ENCODE assay signal across 1 cellular context in genomic region chr15:39919740-39920509, GRCh38.
TF ChIP-seq lines count a peak whose summit lies in the region.

A gene with protein sequence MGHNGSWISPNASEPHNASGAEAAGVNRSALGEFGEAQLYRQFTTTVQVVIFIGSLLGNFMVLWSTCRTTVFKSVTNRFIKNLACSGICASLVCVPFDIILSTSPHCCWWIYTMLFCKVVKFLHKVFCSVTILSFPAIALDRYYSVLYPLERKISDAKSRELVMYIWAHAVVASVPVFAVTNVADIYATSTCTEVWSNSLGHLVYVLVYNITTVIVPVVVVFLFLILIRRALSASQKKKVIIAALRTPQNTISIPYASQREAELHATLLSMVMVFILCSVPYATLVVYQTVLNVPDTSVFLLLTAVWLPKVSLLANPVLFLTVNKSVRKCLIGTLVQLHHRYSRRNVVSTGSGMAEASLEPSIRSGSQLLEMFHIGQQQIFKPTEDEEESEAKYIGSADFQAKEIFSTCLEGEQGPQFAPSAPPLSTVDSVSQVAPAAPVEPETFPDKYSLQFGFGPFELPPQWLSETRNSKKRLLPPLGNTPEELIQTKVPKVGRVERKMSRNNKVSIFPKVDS (minus strand): TSS chr15:39920266. CDS start chr15:39920026, 240 bp downstream.

TF ChIP-seq in HepG2, 621 proteins besides CTCF, POLR2A, EP300 and RAD21 (continued from another document and continues in another):
- TF ChIP-seq HNF1B (CRISPR knock-in tag; IDR thresholded peaks at IDR 0.05) (no peak), RERE (CRISPR knock-in tag; IDR thresholded peaks at IDR 0.05; ENCODE audit: low read depth) (no peak), HDAC2 (CRISPR knock-in tag; IDR thresholded peaks at IDR 0.05) (no peak), TBX3 (IDR thresholded peaks at IDR 0.05; ENCODE audit: borderline replicate concordance) (no peak), ZFP1 (CRISPR knock-in tag; IDR thresholded peaks at IDR 0.05) (no peak), ZNF674 (CRISPR knock-in tag; IDR thresholded peaks at IDR 0.05; ENCODE audit: low read depth) (no peak), CAMTA2 (CRISPR knock-in tag; IDR thresholded peaks at IDR 0.05; ENCODE audit: borderline replicate concordance) (no peak), HOXA7 (CRISPR knock-in tag; IDR thresholded peaks at IDR 0.05) (no peak), TFAP4 (IDR thresholded peaks at IDR 0.05; ENCODE audit: borderline replicate concordance, low read depth) (no peak), ZNF33B (CRISPR knock-in tag; IDR thresholded peaks at IDR 0.05) (no peak), ZNF770 (CRISPR knock-in tag; IDR thresholded peaks at IDR 0.05) (peak; percentile 81), ZFX (CRISPR knock-in tag; IDR thresholded peaks at IDR 0.05; ENCODE audit: low read depth) (no peak), ZBTB7A (CRISPR knock-in tag; IDR thresholded peaks at IDR 0.05) (no peak), NONO (IDR thresholded peaks at IDR 0.05) (no peak), NONO (CRISPR knock-in tag; conservative IDR thresholded peaks at IDR 0.05) (no peak), POGZ (CRISPR knock-in tag; IDR thresholded peaks at IDR 0.05) (no peak), ZNF30 (CRISPR knock-in tag; IDR thresholded peaks at IDR 0.05) (no peak), BRD4 (CRISPR knock-in tag; IDR thresholded peaks at IDR 0.05) (no peak), CHD4 (IDR thresholded peaks at IDR 0.05; ENCODE audit: borderline replicate concordance, low read length) (no peak), ZNF879 (CRISPR knock-in tag; IDR thresholded peaks at IDR 0.05) (peak; percentile 57; the same call in 1 of the 2 replicates), RELA (CRISPR knock-in tag; IDR thresholded peaks at IDR 0.05) (no peak), ZIK1 (CRISPR knock-in tag; IDR thresholded peaks at IDR 0.05; ENCODE audit: borderline replicate concordance, low read depth) (no peak), ZNF672 (CRISPR knock-in tag; IDR thresholded peaks at IDR 0.05) (no peak), ZC3H13 (CRISPR knock-in tag; IDR thresholded peaks at IDR 0.05) (no peak), RORA (CRISPR knock-in tag; IDR thresholded peaks at IDR 0.05) (no peak), ZNF180 (CRISPR knock-in tag; IDR thresholded peaks at IDR 0.05; ENCODE audit: borderline replicate concordance, low read depth) (no peak), ZNF768 (CRISPR knock-in tag; IDR thresholded peaks at IDR 0.05) (no peak), SAP130 (CRISPR knock-in tag; IDR thresholded peaks at IDR 0.05; ENCODE audit: low read depth) (no peak), ATF6 (CRISPR knock-in tag; conservative IDR thresholded peaks at IDR 0.05) (no peak), ELF4 (CRISPR knock-in tag; IDR thresholded peaks at IDR 0.05; ENCODE audit: borderline replicate concordance) (no peak)
- TF ChIP-seq, protein P1, sequence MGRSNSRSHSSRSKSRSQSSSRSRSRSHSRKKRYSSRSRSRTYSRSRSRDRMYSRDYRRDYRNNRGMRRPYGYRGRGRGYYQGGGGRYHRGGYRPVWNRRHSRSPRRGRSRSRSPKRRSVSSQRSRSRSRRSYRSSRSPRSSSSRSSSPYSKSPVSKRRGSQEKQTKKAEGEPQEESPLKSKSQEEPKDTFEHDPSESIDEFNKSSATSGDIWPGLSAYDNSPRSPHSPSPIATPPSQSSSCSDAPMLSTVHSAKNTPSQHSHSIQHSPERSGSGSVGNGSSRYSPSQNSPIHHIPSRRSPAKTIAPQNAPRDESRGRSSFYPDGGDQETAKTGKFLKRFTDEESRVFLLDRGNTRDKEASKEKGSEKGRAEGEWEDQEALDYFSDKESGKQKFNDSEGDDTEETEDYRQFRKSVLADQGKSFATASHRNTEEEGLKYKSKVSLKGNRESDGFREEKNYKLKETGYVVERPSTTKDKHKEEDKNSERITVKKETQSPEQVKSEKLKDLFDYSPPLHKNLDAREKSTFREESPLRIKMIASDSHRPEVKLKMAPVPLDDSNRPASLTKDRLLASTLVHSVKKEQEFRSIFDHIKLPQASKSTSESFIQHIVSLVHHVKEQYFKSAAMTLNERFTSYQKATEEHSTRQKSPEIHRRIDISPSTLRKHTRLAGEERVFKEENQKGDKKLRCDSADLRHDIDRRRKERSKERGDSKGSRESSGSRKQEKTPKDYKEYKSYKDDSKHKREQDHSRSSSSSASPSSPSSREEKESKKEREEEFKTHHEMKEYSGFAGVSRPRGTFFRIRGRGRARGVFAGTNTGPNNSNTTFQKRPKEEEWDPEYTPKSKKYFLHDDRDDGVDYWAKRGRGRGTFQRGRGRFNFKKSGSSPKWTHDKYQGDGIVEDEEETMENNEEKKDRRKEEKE (IDR thresholded peaks at IDR 0.05) = no peak
- TF ChIP-seq, protein P2, sequence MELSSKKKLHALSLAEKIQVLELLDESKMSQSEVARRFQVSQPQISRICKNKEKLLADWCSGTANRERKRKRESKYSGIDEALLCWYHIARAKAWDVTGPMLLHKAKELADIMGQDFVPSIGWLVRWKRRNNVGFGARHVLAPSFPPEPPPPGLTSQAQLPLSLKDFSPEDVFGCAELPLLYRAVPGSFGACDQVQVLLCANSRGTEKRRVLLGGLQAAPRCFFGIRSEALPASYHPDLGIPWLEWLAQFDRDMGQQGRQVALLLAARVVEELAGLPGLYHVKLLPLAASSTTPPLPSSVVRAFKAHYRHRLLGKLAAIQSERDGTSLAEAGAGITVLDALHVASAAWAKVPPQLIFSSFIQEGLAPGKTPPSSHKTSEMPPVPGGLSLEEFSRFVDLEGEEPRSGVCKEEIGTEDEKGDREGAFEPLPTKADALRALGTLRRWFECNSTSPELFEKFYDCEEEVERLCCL (CRISPR knock-in tag; IDR thresholded peaks at IDR 0.05; ENCODE audit: borderline replicate concordance) = no peak
- TF ChIP-seq, protein P3, sequence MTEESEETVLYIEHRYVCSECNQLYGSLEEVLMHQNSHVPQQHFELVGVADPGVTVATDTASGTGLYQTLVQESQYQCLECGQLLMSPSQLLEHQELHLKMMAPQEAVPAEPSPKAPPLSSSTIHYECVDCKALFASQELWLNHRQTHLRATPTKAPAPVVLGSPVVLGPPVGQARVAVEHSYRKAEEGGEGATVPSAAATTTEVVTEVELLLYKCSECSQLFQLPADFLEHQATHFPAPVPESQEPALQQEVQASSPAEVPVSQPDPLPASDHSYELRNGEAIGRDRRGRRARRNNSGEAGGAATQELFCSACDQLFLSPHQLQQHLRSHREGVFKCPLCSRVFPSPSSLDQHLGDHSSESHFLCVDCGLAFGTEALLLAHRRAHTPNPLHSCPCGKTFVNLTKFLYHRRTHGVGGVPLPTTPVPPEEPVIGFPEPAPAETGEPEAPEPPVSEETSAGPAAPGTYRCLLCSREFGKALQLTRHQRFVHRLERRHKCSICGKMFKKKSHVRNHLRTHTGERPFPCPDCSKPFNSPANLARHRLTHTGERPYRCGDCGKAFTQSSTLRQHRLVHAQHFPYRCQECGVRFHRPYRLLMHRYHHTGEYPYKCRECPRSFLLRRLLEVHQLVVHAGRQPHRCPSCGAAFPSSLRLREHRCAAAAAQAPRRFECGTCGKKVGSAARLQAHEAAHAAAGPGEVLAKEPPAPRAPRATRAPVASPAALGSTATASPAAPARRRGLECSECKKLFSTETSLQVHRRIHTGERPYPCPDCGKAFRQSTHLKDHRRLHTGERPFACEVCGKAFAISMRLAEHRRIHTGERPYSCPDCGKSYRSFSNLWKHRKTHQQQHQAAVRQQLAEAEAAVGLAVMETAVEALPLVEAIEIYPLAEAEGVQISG (CRISPR knock-in tag; IDR thresholded peaks at IDR 0.05) = no peak
- TF ChIP-seq, protein P4, sequence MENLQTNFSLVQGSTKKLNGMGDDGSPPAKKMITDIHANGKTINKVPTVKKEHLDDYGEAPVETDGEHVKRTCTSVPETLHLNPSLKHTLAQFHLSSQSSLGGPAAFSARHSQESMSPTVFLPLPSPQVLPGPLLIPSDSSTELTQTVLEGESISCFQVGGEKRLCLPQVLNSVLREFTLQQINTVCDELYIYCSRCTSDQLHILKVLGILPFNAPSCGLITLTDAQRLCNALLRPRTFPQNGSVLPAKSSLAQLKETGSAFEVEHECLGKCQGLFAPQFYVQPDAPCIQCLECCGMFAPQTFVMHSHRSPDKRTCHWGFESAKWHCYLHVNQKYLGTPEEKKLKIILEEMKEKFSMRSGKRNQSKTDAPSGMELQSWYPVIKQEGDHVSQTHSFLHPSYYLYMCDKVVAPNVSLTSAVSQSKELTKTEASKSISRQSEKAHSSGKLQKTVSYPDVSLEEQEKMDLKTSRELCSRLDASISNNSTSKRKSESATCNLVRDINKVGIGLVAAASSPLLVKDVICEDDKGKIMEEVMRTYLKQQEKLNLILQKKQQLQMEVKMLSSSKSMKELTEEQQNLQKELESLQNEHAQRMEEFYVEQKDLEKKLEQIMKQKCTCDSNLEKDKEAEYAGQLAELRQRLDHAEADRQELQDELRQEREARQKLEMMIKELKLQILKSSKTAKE (CRISPR knock-in tag; IDR thresholded peaks at IDR 0.05; ENCODE audit: borderline replicate concordance) = no peak
